Comparison of ENCODE assay signal across 10 cellular contexts in genomic region chr22:31217890-31218287, GRCh38. TPM values are rescaled to one million over a fixed set of nuclear protein-coding genes. Genes with fewer than 3 reads are reported as not detected.
DNase-seq lines count a peak whose midpoint lies in the region; ATAC-seq, FAIRE-seq and TF ChIP-seq lines count a peak whose summit lies in the region.
"Had no signal": no experiment of that assay in that cellular context is flagged by ENCODE, and none has a peak within 500 bp of the region (broad histone marks: within the 10 kb centered on the region; RNA-seq: fewer than 3 reads in every experiment).

No MANE protein-coding gene starts in this region.

- peaks cover 2% of the 10 kb centered on the region for H3K36me3 Mint-ChIP-seq in IgD-negative memory B cell
- H3K36me3 Mint-ChIP-seq in stimulated activated effector memory CD8-positive, alpha-beta T cell treated with anti-CD3 and anti-CD28 coated beads, Interleukin-12 subunit alpha, Interleukin-12 subunit beta, amount 100 ng/mL, for 72 hours: peaks cover 14% of the 10 kb centered on the region

- peak overlapping the region in 2 of 3 donors; percentile 34 to 73 for H3K27ac Mint-ChIP-seq in IgD-negative memory B cell
- peak overlapping the region; percentile 35 for H3K27ac Mint-ChIP-seq in stimulated activated effector memory CD8-positive, alpha-beta T cell treated with anti-CD3 and anti-CD28 coated beads, Interleukin-12 subunit alpha, Interleukin-12 subunit beta, amount 100 ng/mL, for 72 hours

- H3K27me3 Mint-ChIP-seq in IgD-negative memory B cell: no peaks in the 10 kb centered on the region
- H3K27me3 Mint-ChIP-seq: activated CD8-positive, alpha-beta memory T cell treated with anti-CD3 and anti-CD28 coated beads, Interleukin-2, amount 10 ng/mL, durations not matched to agents 7 days and 5 days had no signal

- H4K20me1 ChIP-seq in K562 (replicated peaks; ENCODE audit: control insufficient read depth, insufficient read depth, low read length): no peaks in the 10 kb centered on the region

- H3K36me3 ChIP-seq in K562 (ENCODE audit: control insufficient read depth, insufficient read depth, low read length) (peaks cover 7% of the 10 kb centered on the region; the same call in 2 of the 3 replicates), lung (ENCODE audit: control insufficient read depth in 2 of 2, insufficient read depth in 2 of 2, low read length in 2 of 2) (no peaks in the 10 kb centered on the region)

- CTCF ChIA-PET in K562 (lab: Yijun Ruan, JAX; ENCODE audit: low intra/inter-chr PET ratio): interaction anchor here (1.1 kb wide), 1 partner anchor 11 kb away, joined by 3 read pairs; no protein-coding TSS in a partner anchor

- no peak for TF ChIP-seq POLR2A in K562 (conservative IDR thresholded peaks at IDR 0.05)

- H3K9me1 ChIP-seq in K562 (ENCODE audit: control insufficient read depth, insufficient read depth, low read length): no peaks in the 10 kb centered on the region

- TF ChIP-seq EP300 in K562 (IDR thresholded peaks at IDR 0.05; ENCODE audit: low read length): no peak

- peak overlapping the region in 1 of 4 donors; percentile 14 for H3K4me3 Mint-ChIP-seq in IgD-negative memory B cell
- no peak overlapping the region for H3K4me3 Mint-ChIP-seq in stimulated activated effector memory CD8-positive, alpha-beta T cell treated with anti-CD3 and anti-CD28 coated beads, Interleukin-12 subunit alpha, Interleukin-12 subunit beta, amount 100 ng/mL, for 72 hours
- H3K4me3 Mint-ChIP-seq: activated CD8-positive, alpha-beta memory T cell treated with anti-CD3 and anti-CD28 coated beads, Interleukin-2, amount 10 ng/mL, durations not matched to agents 7 days and 5 days had no signal

- H3K9me3 ChIP-seq in K562 (replicated peaks; ENCODE audit: control insufficient read depth, insufficient read depth, low read depth, low read length) (no peaks in the 10 kb centered on the region; the same call in 1 of the 2 replicates), lung (ENCODE audit: control insufficient read depth in 2 of 2, insufficient read depth in 1 of 2, low read length in 1 of 2) (no peaks in the 10 kb centered on the region)

- H3K27me3 ChIP-seq in K562 (ENCODE audit: control insufficient read depth in 2 of 2, insufficient read depth in 2 of 2, low read length in 2 of 2) (no peaks in the 10 kb centered on the region), lung (ENCODE audit: control insufficient read depth, insufficient read depth) (no peaks in the 10 kb centered on the region)

- H3K4me3 ChIP-seq in K562: no peak overlapping the region
- no peak overlapping the region for H3K4me3 ChIP-seq in lung

- 0 out of 4 replicates have a peak overlapping the region, but pooled peaks of 1 of the 2 experiments have one; percentile 20 for H3K9ac ChIP-seq in K562 (ENCODE audit: insufficient read depth in 1 of 2, low read depth in 2 of 2, low read length in 2 of 2)

- H2AFZ ChIP-seq in K562 (ENCODE audit: low read depth, low read length): no peak overlapping the region

- no peak for TF ChIP-seq CTCF in K562 (IDR thresholded peaks at IDR 0.05 in 2 of 3, conservative IDR thresholded peaks at IDR 0.05 in 1 of 3; ENCODE audit: insufficient read depth in 2 of 3, low read depth in 1 of 3, low read length in 3 of 3)
- TF ChIP-seq CTCF in lung (IDR thresholded peaks at IDR 0.05; ENCODE audit: control extremely low read depth, extremely low read depth): no peak
- no peak for TF ChIP-seq CTCF in GM13977 (IDR thresholded peaks at IDR 0.05; ENCODE audit: extremely low read depth, insufficient read depth, missing control alignments)

- in situ Hi-C loops in K562 (cut with MboI) (no loop called here), GM13977 (cut with MboI; ENCODE audit: low pct_unique_long_range_greater_than_20kb, low sequenced_read_pairs, unreplicated experiment) (no loop called here)

- no peak for DNase-seq in K562 (ENCODE audit: extremely low read depth in 1 of 4, low spot score in 3 of 4)
- DNase-seq in lung (ENCODE audit: low spot score): no peak
- DNase-seq in stimulated activated effector memory CD8-positive, alpha-beta T cell treated with anti-CD3 and anti-CD28 coated beads, Interleukin-12 subunit alpha, Interleukin-12 subunit beta, amount 100 ng/mL, for 72 hours (ENCODE audit: low spot score in 2 of 2): no peak
- DNase-seq in GM13977 (ENCODE audit: low spot score): no peak
- no peak for DNase-seq in NCI-H510A treated with DMSO at 0.1 percent for 48 hours (lab: John Stamatoyannopoulos, UW)
- DNase-seq in NCI-H345 (lab: John Stamatoyannopoulos, UW): no peak
- DNase-seq: activated CD8-positive, alpha-beta memory T cell treated with anti-CD3 and anti-CD28 coated beads, Interleukin-2, amount 10 ng/mL, durations not matched to agents 7 days and 5 days; effector CD8-positive, alpha-beta T cell had no signal

- no peak for FAIRE-seq in K562 (lab: Jason Lieb, UNC)

- peak overlapping the region; percentile 64 for H3K27ac ChIP-seq in K562 (ENCODE audit: extremely low read depth, low read depth, low read length)
- peak overlapping the region; percentile 61 to 77 for H3K27ac ChIP-seq in lung (ENCODE audit: low read depth in 1 of 2, low read length in 1 of 2)

- ATAC-seq in K562 (no peak), lung (ENCODE audit: insufficient read depth, low FRiP score) (no peak), HG02885 (IDR thresholded peaks at IDR 0.05; ENCODE audit: poor library complexity, unreplicated experiment) (no peak)
- ATAC-seq in stimulated activated effector memory CD8-positive, alpha-beta T cell treated with anti-CD3 and anti-CD28 coated beads, Interleukin-12 subunit alpha, Interleukin-12 subunit beta, amount 100 ng/mL, for 72 hours: no peak
- ATAC-seq: activated CD8-positive, alpha-beta memory T cell treated with anti-CD3 and anti-CD28 coated beads, Interleukin-2, amount 10 ng/mL, durations not matched to agents 7 days and 5 days had no signal

- POLR2A ChIA-PET in K562 (lab: Yijun Ruan, JAX): interaction anchor here (1.8 kb wide), 1 partner anchor 8 kb away, joined by 7 read pairs; no protein-coding TSS in a partner anchor

- peaks cover 20 to 30% (median 27%) of the 10 kb centered on the region in 3 donors for H3K4me1 Mint-ChIP-seq in IgD-negative memory B cell
- H3K4me1 Mint-ChIP-seq in stimulated activated effector memory CD8-positive, alpha-beta T cell treated with anti-CD3 and anti-CD28 coated beads, Interleukin-12 subunit alpha, Interleukin-12 subunit beta, amount 100 ng/mL, for 72 hours: peaks cover 24% of the 10 kb centered on the region

- no TSS peak for BruUV-seq in K562 (replicated peaks; lab: Mats Ljungman, UMichigan)

- H3K79me2 ChIP-seq in K562 (ENCODE audit: control insufficient read depth, insufficient read depth, low read length): peaks cover 21% of the 10 kb centered on the region

- no peaks in the 10 kb centered on the region for H3K9me3 Mint-ChIP-seq in IgD-negative memory B cell
- no peaks in the 10 kb centered on the region for H3K9me3 Mint-ChIP-seq in stimulated activated effector memory CD8-positive, alpha-beta T cell treated with anti-CD3 and anti-CD28 coated beads, Interleukin-12 subunit alpha, Interleukin-12 subunit beta, amount 100 ng/mL, for 72 hours

- no peak for TF ChIP-seq RAD21 in K562 (CRISPR knock-in tag; conservative IDR thresholded peaks at IDR 0.05 in 1 of 2, IDR thresholded peaks at IDR 0.05 in 1 of 2)

- peak overlapping the region; percentile 37; the same call in 1 of the 2 replicates for H3K4me2 ChIP-seq in K562 (ENCODE audit: insufficient read depth, low read length)

- WGBS in K562 (ENCODE audit: insufficient coverage, low coverage, missing lambda C conversion rate): 66% methylated on average over 2 of the region's 2 CpGs
- 24% methylated on average over 2 of the region's 2 CpGs for WGBS in lung, 2 donors

- H3K4me1 ChIP-seq in K562 (replicated peaks in 1 of 2; ENCODE audit: control insufficient read depth in 2 of 2, insufficient read depth in 2 of 2, low read length in 2 of 2) (peaks cover 13 to 16% of the 10 kb centered on the region in 2 experiments), lung (ENCODE audit: control insufficient read depth in 2 of 2, insufficient read depth in 2 of 2, low read length in 2 of 2) (peaks cover 9 to 10% of the 10 kb centered on the region in 2 donors)

- intact Hi-C loops in K562 (cut with micrococcal nuclease): no loop called here

RNA-seq across cellular contexts. Expression of gene LIMK2, which starts 5.8 kb away (rescaled TPM):
- polyA plus RNA-seq in IgD-negative memory B cell (9.1 TPM), K562 (2011; rRNA removed) (4.3 and 6.6 TPM in 2 replicates), K562 (2014; fragmentation: Illumina TruSeq; extraction: Trizol) (12.0 and 12.3 TPM in 2 replicates), K562 (2014; fragmentation: Nextera tagmentation; extraction: Ambion mirVana) (1 to 10 TPM; 1.1 to 1.3 TPM), K562 (2014; rRNA removed) (5.9 and 9.0 TPM in 2 replicates), lung (100 to 1,000 TPM in 1 of 2 donors, 10 to 100 TPM in 1; 27.3 to 113 TPM)
- total RNA-seq in K562 (2011; cell fraction: chromatin; rRNA removed; ENCODE audit: low replicate concordance): 40.3 and 41.1 TPM in 2 replicates
- 17.3 and 19.1 TPM in 2 replicates for total RNA-seq in K562 (2011; cell fraction: nucleolus; rRNA removed)
- total RNA-seq in K562 (2011; cell fraction: nucleoplasm; rRNA removed): 26.4 and 30.2 TPM in 2 replicates
- total RNA-seq in K562 (2014; rRNA removed) (11.1 and 14.5 TPM in 2 replicates), K562 (2014; rRNA removed; fragmentation: Illumina TruSeq; extraction: Trizol) (8.0 and 8.5 TPM in 2 replicates), K562 (2015; rRNA removed; fragmentation: Illumina TruSeq; extraction: Trizol) (7.9 and 8.9 TPM in 2 replicates), K562 (2021) (14.2 TPM in 2 replicates), lung (10 to 100 TPM; 80.0 to 82.8 TPM)
- 5.3 and 5.8 TPM in 2 replicates for polyA plus RNA-seq in K562 (2011; cell fraction: cytosol; rRNA removed)
- 12.7 and 15.5 TPM in 2 replicates for polyA plus RNA-seq in K562 (2011; cell fraction: nucleus; rRNA removed)
- polyA plus RNA-seq in K562 (2012): 8.8 and 9.2 TPM in 2 replicates
- 7.1 and 8.2 TPM in 2 replicates for polyA minus RNA-seq in K562 (2011; rRNA and poly(A)+ RNA removed)
- polyA minus RNA-seq in K562 (2011; cell fraction: cytosol; rRNA and poly(A)+ RNA removed): 3.5 and 3.9 TPM in 2 replicates
- 7.9 and 14.3 TPM in 2 replicates for polyA minus RNA-seq in K562 (2011; cell fraction: nucleus; rRNA and poly(A)+ RNA removed)

RNA-seq across cellular contexts. Expression of gene RNF185, which starts 57.9 kb away (rescaled TPM):
- polyA plus RNA-seq in IgD-negative memory B cell (22.0 TPM), K562 (2011; rRNA removed) (17.6 and 18.3 TPM in 2 replicates), K562 (2014; fragmentation: Illumina TruSeq; extraction: Trizol) (14.2 and 17.1 TPM in 2 replicates), K562 (2014; fragmentation: Nextera tagmentation; extraction: Ambion mirVana) (1 to 10 TPM; 6.7 to 9.3 TPM), K562 (2014; rRNA removed) (15.2 and 15.5 TPM in 2 replicates), lung (10 to 100 TPM; 16.9 to 28.9 TPM)
- total RNA-seq in K562 (2011; cell fraction: chromatin; rRNA removed; ENCODE audit: low replicate concordance): 16.7 and 17.6 TPM in 2 replicates
- 11.6 and 13.5 TPM in 2 replicates for total RNA-seq in K562 (2011; cell fraction: nucleolus; rRNA removed)
- total RNA-seq in K562 (2011; cell fraction: nucleoplasm; rRNA removed): 13.2 and 14.4 TPM in 2 replicates
- total RNA-seq in K562 (2014; rRNA removed) (6.5 and 8.4 TPM in 2 replicates), K562 (2014; rRNA removed; fragmentation: Illumina TruSeq; extraction: Trizol) (9.3 and 9.5 TPM in 2 replicates), K562 (2015; rRNA removed; fragmentation: Illumina TruSeq; extraction: Trizol) (10.8 and 12.5 TPM in 2 replicates), K562 (2021) (11.1 and 11.8 TPM in 2 replicates), lung (10 to 100 TPM; 28.2 to 34.1 TPM)
- polyA plus RNA-seq in K562 (2011; cell fraction: cytosol; rRNA removed): 12.6 and 14.4 TPM in 2 replicates
- polyA plus RNA-seq in K562 (2011; cell fraction: nucleus; rRNA removed): 22.5 and 24.9 TPM in 2 replicates
- polyA plus RNA-seq in K562 (2012): 10.8 and 23.1 TPM in 2 replicates
- 7.0 and 9.9 TPM in 2 replicates for polyA minus RNA-seq in K562 (2011; rRNA and poly(A)+ RNA removed)
- 3.9 and 4.7 TPM in 2 replicates for polyA minus RNA-seq in K562 (2011; cell fraction: cytosol; rRNA and poly(A)+ RNA removed)
- 4.6 and 5.1 TPM in 2 replicates for polyA minus RNA-seq in K562 (2011; cell fraction: nucleus; rRNA and poly(A)+ RNA removed)
